ENCODE assay signal across 8 cellular contexts in the genomic region with DNA sequence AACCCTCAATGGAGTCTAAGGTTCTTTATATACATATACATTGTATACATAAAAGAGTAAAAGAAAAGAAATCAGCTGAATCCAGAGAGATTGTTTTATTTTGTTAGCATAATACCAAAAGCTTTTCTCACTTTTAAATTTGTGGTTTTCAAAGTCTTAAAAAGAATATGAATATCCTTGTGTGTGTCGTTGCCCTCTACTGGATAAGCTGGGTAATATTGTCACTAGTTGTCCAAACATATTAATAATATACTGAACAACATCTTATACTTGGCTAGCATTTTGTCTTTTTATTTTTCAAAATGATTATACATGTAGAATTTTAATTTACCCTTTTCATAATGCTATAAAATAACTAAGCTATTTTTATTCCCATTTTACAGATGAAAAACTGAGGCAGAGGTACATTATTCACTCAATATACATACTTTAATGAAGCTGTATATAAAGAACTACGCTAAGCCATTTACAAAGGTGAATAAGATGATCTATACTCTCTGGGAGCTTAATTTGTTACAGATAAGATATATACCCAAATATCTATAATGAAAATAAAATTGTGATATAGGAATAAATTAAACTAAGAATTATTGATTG.
DNase-seq lines count a peak whose midpoint lies in the region; ATAC-seq and TF ChIP-seq lines count a peak whose summit lies in the region.

No MANE protein-coding gene starts in this region.

- CTCF ChIA-PET in WTC11 (lab: Charles Lee), result interaction anchor here (0.9 to 1.4 kb wide), 6 partner anchors 13 to 533 kb away, joined by 3 to 4 read pairs (median 3); no protein-coding TSS in a partner anchor

- no peak overlapping the region for H3K4me3 Mint-ChIP-seq in CD14-positive monocyte
- H3K4me3 Mint-ChIP-seq in HFFc6, result no peak overlapping the region
- H3K4me3 Mint-ChIP-seq in WTC11, result no peak overlapping the region

- H3K27ac Mint-ChIP-seq in CD14-positive monocyte (no peak overlapping the region), HFFc6 (no peak overlapping the region), WTC11 (no peak overlapping the region)

- peaks cover 0 to 12% (median 5%) of the 10 kb centered on the region in 7 donors for H3K9me3 Mint-ChIP-seq in CD14-positive monocyte
- peaks cover 48% of the 10 kb centered on the region for H3K9me3 Mint-ChIP-seq in HFFc6
- peaks cover 12% of the 10 kb centered on the region for H3K9me3 Mint-ChIP-seq in WTC11

- DNase-seq in CD14-positive monocyte (ENCODE audit: low spot score), result no peak
- no peak for DNase-seq in HFFc6
- DNase-seq in WTC11 (ENCODE audit: low spot score), result no peak
- DNase-seq in kidney glomerular epithelial cell (lab: John Stamatoyannopoulos, UW), result peak; percentile 10
- DNase-seq in SHP77 (lab: John Stamatoyannopoulos, UW), result no peak
- no peak for DNase-seq in activated naive CD4-positive, alpha-beta T cell treated with anti-CD3 and anti-CD28 coated beads, Interleukin-2, amount 50 U/mL, for 16 hours

- POLR2A ChIA-PET in WTC11 (lab: Charles Lee), result no interaction called here

- no peak for ATAC-seq in WTC11
- no peak for ATAC-seq in HG03095 (IDR thresholded peaks at IDR 0.05; ENCODE audit: unreplicated experiment)
- no peak for ATAC-seq in HG02798 (IDR thresholded peaks at IDR 0.05; ENCODE audit: poor library complexity, unreplicated experiment)

- H3K4me1 Mint-ChIP-seq in CD14-positive monocyte, result peaks cover 4% of the 10 kb centered on the region
- H3K4me1 Mint-ChIP-seq in HFFc6 (ENCODE audit: low read depth), result no peaks in the 10 kb centered on the region
- no peaks in the 10 kb centered on the region for H3K4me1 Mint-ChIP-seq in WTC11

- H3K36me3 Mint-ChIP-seq in CD14-positive monocyte (no peaks in the 10 kb centered on the region), HFFc6 (ENCODE audit: low read depth) (peaks cover 4% of the 10 kb centered on the region; the same call in 1 of the 2 replicates), WTC11 (no peaks in the 10 kb centered on the region)

- H3K27me3 Mint-ChIP-seq in CD14-positive monocyte (ENCODE audit: low read depth in 3 of 3), result peaks cover 4 to 8% (median 7%) of the 10 kb centered on the region in 3 donors
- no peaks in the 10 kb centered on the region; the same call in 1 of the 2 replicates for H3K27me3 Mint-ChIP-seq in HFFc6 (ENCODE audit: insufficient read depth)
- H3K27me3 Mint-ChIP-seq in WTC11 (ENCODE audit: low read depth), result no peaks in the 10 kb centered on the region

- TF ChIP-seq CTCF in CD14-positive monocyte (IDR thresholded peaks at IDR 0.05) (peak; percentile 88), HFFc6 (IDR thresholded peaks at IDR 0.05) (peak; percentile 49), WTC11 (IDR thresholded peaks at IDR 0.05) (peak; percentile 54)

- intact Hi-C loops in CD14-positive monocyte (cut with micrococcal nuclease), result loop anchor here (5.0 kb wide), 1 partner anchor 533 kb away; a partner anchor contains a TSS

TF ChIP-seq in WTC11, 78 proteins besides CTCF, POLR2A, EP300 and RAD21 (continues in another document):
- TF ChIP-seq TP53 (CRISPR knock-in tag; IDR thresholded peaks at IDR 0.05), result no peak
- no peak for TF ChIP-seq ZNF121 (CRISPR knock-in tag; IDR thresholded peaks at IDR 0.05)
- no peak for TF ChIP-seq JAZF1 (CRISPR knock-in tag; IDR thresholded peaks at IDR 0.05)
- TF ChIP-seq, protein P1, sequence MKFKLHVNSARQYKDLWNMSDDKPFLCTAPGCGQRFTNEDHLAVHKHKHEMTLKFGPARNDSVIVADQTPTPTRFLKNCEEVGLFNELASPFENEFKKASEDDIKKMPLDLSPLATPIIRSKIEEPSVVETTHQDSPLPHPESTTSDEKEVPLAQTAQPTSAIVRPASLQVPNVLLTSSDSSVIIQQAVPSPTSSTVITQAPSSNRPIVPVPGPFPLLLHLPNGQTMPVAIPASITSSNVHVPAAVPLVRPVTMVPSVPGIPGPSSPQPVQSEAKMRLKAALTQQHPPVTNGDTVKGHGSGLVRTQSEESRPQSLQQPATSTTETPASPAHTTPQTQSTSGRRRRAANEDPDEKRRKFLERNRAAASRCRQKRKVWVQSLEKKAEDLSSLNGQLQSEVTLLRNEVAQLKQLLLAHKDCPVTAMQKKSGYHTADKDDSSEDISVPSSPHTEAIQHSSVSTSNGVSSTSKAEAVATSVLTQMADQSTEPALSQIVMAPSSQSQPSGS (CRISPR knock-in tag; IDR thresholded peaks at IDR 0.05; ENCODE audit: borderline replicate concordance, low read depth), result no peak
- TF ChIP-seq, protein P2, sequence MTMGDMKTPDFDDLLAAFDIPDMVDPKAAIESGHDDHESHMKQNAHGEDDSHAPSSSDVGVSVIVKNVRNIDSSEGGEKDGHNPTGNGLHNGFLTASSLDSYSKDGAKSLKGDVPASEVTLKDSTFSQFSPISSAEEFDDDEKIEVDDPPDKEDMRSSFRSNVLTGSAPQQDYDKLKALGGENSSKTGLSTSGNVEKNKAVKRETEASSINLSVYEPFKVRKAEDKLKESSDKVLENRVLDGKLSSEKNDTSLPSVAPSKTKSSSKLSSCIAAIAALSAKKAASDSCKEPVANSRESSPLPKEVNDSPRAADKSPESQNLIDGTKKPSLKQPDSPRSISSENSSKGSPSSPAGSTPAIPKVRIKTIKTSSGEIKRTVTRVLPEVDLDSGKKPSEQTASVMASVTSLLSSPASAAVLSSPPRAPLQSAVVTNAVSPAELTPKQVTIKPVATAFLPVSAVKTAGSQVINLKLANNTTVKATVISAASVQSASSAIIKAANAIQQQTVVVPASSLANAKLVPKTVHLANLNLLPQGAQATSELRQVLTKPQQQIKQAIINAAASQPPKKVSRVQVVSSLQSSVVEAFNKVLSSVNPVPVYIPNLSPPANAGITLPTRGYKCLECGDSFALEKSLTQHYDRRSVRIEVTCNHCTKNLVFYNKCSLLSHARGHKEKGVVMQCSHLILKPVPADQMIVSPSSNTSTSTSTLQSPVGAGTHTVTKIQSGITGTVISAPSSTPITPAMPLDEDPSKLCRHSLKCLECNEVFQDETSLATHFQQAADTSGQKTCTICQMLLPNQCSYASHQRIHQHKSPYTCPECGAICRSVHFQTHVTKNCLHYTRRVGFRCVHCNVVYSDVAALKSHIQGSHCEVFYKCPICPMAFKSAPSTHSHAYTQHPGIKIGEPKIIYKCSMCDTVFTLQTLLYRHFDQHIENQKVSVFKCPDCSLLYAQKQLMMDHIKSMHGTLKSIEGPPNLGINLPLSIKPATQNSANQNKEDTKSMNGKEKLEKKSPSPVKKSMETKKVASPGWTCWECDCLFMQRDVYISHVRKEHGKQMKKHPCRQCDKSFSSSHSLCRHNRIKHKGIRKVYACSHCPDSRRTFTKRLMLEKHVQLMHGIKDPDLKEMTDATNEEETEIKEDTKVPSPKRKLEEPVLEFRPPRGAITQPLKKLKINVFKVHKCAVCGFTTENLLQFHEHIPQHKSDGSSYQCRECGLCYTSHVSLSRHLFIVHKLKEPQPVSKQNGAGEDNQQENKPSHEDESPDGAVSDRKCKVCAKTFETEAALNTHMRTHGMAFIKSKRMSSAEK (CRISPR knock-in tag; IDR thresholded peaks at IDR 0.05; ENCODE audit: borderline replicate concordance), result no peak
- TF ChIP-seq, protein P3, sequence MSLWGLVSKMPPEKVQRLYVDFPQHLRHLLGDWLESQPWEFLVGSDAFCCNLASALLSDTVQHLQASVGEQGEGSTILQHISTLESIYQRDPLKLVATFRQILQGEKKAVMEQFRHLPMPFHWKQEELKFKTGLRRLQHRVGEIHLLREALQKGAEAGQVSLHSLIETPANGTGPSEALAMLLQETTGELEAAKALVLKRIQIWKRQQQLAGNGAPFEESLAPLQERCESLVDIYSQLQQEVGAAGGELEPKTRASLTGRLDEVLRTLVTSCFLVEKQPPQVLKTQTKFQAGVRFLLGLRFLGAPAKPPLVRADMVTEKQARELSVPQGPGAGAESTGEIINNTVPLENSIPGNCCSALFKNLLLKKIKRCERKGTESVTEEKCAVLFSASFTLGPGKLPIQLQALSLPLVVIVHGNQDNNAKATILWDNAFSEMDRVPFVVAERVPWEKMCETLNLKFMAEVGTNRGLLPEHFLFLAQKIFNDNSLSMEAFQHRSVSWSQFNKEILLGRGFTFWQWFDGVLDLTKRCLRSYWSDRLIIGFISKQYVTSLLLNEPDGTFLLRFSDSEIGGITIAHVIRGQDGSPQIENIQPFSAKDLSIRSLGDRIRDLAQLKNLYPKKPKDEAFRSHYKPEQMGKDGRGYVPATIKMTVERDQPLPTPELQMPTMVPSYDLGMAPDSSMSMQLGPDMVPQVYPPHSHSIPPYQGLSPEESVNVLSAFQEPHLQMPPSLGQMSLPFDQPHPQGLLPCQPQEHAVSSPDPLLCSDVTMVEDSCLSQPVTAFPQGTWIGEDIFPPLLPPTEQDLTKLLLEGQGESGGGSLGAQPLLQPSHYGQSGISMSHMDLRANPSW (CRISPR knock-in tag; conservative IDR thresholded peaks at IDR 0.05; ENCODE audit: low read depth), result no peak
- TF ChIP-seq GRHL2 (CRISPR knock-in tag; IDR thresholded peaks at IDR 0.05; ENCODE audit: insufficient replicate concordance, severe bottlenecking), result no peak
- TF ChIP-seq, protein P4, sequence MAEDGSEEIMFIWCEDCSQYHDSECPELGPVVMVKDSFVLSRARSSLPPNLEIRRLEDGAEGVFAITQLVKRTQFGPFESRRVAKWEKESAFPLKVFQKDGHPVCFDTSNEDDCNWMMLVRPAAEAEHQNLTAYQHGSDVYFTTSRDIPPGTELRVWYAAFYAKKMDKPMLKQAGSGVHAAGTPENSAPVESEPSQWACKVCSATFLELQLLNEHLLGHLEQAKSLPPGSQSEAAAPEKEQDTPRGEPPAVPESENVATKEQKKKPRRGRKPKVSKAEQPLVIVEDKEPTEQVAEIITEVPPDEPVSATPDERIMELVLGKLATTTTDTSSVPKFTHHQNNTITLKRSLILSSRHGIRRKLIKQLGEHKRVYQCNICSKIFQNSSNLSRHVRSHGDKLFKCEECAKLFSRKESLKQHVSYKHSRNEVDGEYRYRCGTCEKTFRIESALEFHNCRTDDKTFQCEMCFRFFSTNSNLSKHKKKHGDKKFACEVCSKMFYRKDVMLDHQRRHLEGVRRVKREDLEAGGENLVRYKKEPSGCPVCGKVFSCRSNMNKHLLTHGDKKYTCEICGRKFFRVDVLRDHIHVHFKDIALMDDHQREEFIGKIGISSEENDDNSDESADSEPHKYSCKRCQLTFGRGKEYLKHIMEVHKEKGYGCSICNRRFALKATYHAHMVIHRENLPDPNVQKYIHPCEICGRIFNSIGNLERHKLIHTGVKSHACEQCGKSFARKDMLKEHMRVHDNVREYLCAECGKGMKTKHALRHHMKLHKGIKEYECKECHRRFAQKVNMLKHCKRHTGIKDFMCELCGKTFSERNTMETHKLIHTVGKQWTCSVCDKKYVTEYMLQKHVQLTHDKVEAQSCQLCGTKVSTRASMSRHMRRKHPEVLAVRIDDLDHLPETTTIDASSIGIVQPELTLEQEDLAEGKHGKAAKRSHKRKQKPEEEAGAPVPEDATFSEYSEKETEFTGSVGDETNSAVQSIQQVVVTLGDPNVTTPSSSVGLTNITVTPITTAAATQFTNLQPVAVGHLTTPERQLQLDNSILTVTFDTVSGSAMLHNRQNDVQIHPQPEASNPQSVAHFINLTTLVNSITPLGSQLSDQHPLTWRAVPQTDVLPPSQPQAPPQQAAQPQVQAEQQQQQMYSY (CRISPR knock-in tag; IDR thresholded peaks at IDR 0.05), result no peak
